In genomic region chr20:53750827-53751393, GRCh38 we compare ENCODE assay signal across 8 cellular contexts.
A peak's percentile ranks its signal among the peaks of the same experiment; 100 is the strongest.
DNase-seq lines count a peak whose midpoint lies in the region; ATAC-seq and TF ChIP-seq lines count a peak whose summit lies in the region.

No MANE protein-coding gene starts in this region.

- in situ Hi-C loops in IMR-90 (cut with MboI; ENCODE audit: low sequenced_read_pairs), result loop anchor here (10.0 kb wide), 1 partner anchor 166 kb away; no protein-coding TSS in a partner anchor

- H4K91ac ChIP-seq in IMR-90 (ENCODE audit: insufficient read depth, low read depth, low read length), result peak overlapping the region; percentile 86

- no peaks in the 10 kb centered on the region for H3K36me3 ChIP-seq in IMR-90 (ENCODE audit: control insufficient read depth, insufficient read depth, low read length)

- ATAC-seq in GM21390 (IDR thresholded peaks at IDR 0.05; ENCODE audit: unreplicated experiment), result peak; percentile 33
- peak; percentile 71 for ATAC-seq in IMR-90 (ENCODE audit: low read depth)
- ATAC-seq in right cardiac atrium, result peak; percentile 29 to 50

- H4K5ac ChIP-seq in IMR-90 (ENCODE audit: low read depth, low read length), result peak overlapping the region; percentile 6

- H3K9me1 ChIP-seq in IMR-90 (ENCODE audit: insufficient read depth, low read length), result peaks cover 10% of the 10 kb centered on the region; the same call in 1 of the 2 replicates

- peak overlapping the region; percentile 85 for H2BK15ac ChIP-seq in IMR-90 (ENCODE audit: low read depth, low read length)

- H3K4ac ChIP-seq in IMR-90 (ENCODE audit: low read depth, low read length), result peak overlapping the region; percentile 95

- H3K9me3 ChIP-seq in IMR-90 (ENCODE audit: control insufficient read depth, insufficient read depth, low read length), result no peaks in the 10 kb centered on the region
- no peaks in the 10 kb centered on the region for H3K9me3 ChIP-seq in right cardiac atrium (ENCODE audit: control insufficient read depth, low read length)

- peak overlapping the region; percentile 98 for H3K27ac Mint-ChIP-seq in activated T-cell treated with anti-CD3 and anti-CD28 coated beads, Interleukin-2, amount 50 U/mL, for 24 hours

- H3K36me3 Mint-ChIP-seq in activated T-cell treated with anti-CD3 and anti-CD28 coated beads, Interleukin-2, amount 50 U/mL, for 24 hours (ENCODE audit: low read depth), result no peaks in the 10 kb centered on the region

- TF ChIP-seq CTCF in IMR-90 (conservative IDR thresholded peaks at IDR 0.05; ENCODE audit: low read depth, low read length), result no peak
- TF ChIP-seq CTCF in coronary artery (IDR thresholded peaks at IDR 0.05), result no peak

- H3K4me2 ChIP-seq in IMR-90 (ENCODE audit: low read depth, low read length), result peak overlapping the region; percentile 18

- POLR2A ChIA-PET in IMR-90 (lab: Charles Lee; ENCODE audit: unreplicated experiment), result interaction anchor here (0.9 kb wide), 1 partner anchor 14 kb away, joined by 3 read pairs; no protein-coding TSS in a partner anchor

- peak overlapping the region; percentile 59 for H3K4me3 Mint-ChIP-seq in activated T-cell treated with anti-CD3 and anti-CD28 coated beads, Interleukin-2, amount 50 U/mL, for 24 hours

- no peaks in the 10 kb centered on the region for H3K79me1 ChIP-seq in IMR-90 (ENCODE audit: low read depth in 1 of 2, low read length in 2 of 2)

- peak overlapping the region; percentile 67 for H2BK5ac ChIP-seq in IMR-90 (ENCODE audit: low read depth, low read length, poor library complexity, severe bottlenecking)

- no peak overlapping the region for H3K4me3 ChIP-seq in IMR-90 (ENCODE audit: insufficient read depth, low read depth, low read length)
- H3K4me3 ChIP-seq in right cardiac atrium (ENCODE audit: low read length), result no peak overlapping the region
- H3K4me3 ChIP-seq in coronary artery, result no peak overlapping the region

- H3K27me3 Mint-ChIP-seq in activated T-cell treated with anti-CD3 and anti-CD28 coated beads, Interleukin-2, amount 50 U/mL, for 24 hours, result no peaks in the 10 kb centered on the region

- H3K27ac ChIP-seq in IMR-90 (ENCODE audit: insufficient read depth, low read length) (peak overlapping the region; percentile 69), right cardiac atrium (ENCODE audit: low read length) (peak overlapping the region; percentile 2), coronary artery (no peak overlapping the region)

- intact Hi-C loops in IMR-90 (cut with micrococcal nuclease), result loop anchor here (5.0 kb wide), 1 partner anchor 166 kb away; no protein-coding TSS in a partner anchor
- intact Hi-C loops in right cardiac atrium (cut with DNase I), result no loop called here

- H4K20me1 ChIP-seq in IMR-90 (ENCODE audit: insufficient read depth, low read length), result no peaks in the 10 kb centered on the region

- H2AK9ac ChIP-seq in IMR-90 (replicated peaks; ENCODE audit: low read depth, low read length, poor library complexity), result peak overlapping the region; percentile 47

- TF ChIP-seq RAD21 in IMR-90 (IDR thresholded peaks at IDR 0.05; ENCODE audit: low read length), result no peak; the same call in 1 of the 2 replicates

- peak overlapping the region; percentile 51 to 92 for H4K8ac ChIP-seq in IMR-90 (ENCODE audit: low read depth in 2 of 2, low read length in 2 of 2)

- peak overlapping the region; percentile 54 for H2AK5ac ChIP-seq in IMR-90 (ENCODE audit: low read depth, low read length)

- peak overlapping the region; percentile 95 for H2BK120ac ChIP-seq in IMR-90 (ENCODE audit: low read depth, low read length)

- CTCF ChIA-PET in IMR-90 (lab: Yijun Ruan, JAX), result interaction anchor here (0.6 kb wide), 1 partner anchor 77 kb away, joined by 6 read pairs; no protein-coding TSS in a partner anchor

- H3K23ac ChIP-seq in IMR-90 (ENCODE audit: low read depth, low read length), result peak overlapping the region; percentile 86

- H3K4me1 Mint-ChIP-seq in activated T-cell treated with anti-CD3 and anti-CD28 coated beads, Interleukin-2, amount 50 U/mL, for 24 hours (ENCODE audit: low read depth), result peaks cover 74% of the 10 kb centered on the region

- peak; percentile 44 for DNase-seq in DMS153 treated with DMSO at 0.1 percent for 48 hours (lab: John Stamatoyannopoulos, UW; ENCODE audit: unreplicated experiment)
- peak; percentile 91 for DNase-seq in IMR-90
- peak; percentile 64 for DNase-seq in activated T-cell treated with anti-CD3 and anti-CD28 coated beads, Interleukin-2, amount 50 U/mL, for 24 hours
- no peak for DNase-seq in right cardiac atrium
- peak; percentile 14 for DNase-seq in stimulated activated CD8-positive, alpha-beta memory T cell treated with anti-CD3 and anti-CD28 coated beads, Interleukin-4, amount 100 ng/mL, for 24 hours (ENCODE audit: low read depth)
- no peak for DNase-seq in coronary artery (ENCODE audit: low spot score)
- no peak for DNase-seq in NCI-H1930 (lab: John Stamatoyannopoulos, UW)

- 47% methylated on average over 5 of the region's 12 CpGs; no CpG with 5 or more reads in 1 of the 2 experiments for WGBS in IMR-90 (ENCODE audit: extremely low coverage in 2 of 2, insufficient read length in 1 of 2), 2 experiments
- WGBS in right cardiac atrium, result 38% methylated on average over 12 of the region's 12 CpGs

- H2BK20ac ChIP-seq in IMR-90 (ENCODE audit: low read depth, low read length), result peak overlapping the region; percentile 97

- peak overlapping the region; percentile 87 for H3K14ac ChIP-seq in IMR-90 (replicated peaks; ENCODE audit: low read depth, low read length)

- H3K27me3 ChIP-seq in IMR-90 (ENCODE audit: control insufficient read depth, insufficient read depth, low read length), result no peaks in the 10 kb centered on the region
- no peaks in the 10 kb centered on the region for H3K27me3 ChIP-seq in right cardiac atrium (ENCODE audit: control insufficient read depth, insufficient read depth)

- no peaks in the 10 kb centered on the region for H3K9me3 Mint-ChIP-seq in activated T-cell treated with anti-CD3 and anti-CD28 coated beads, Interleukin-2, amount 50 U/mL, for 24 hours

- peak; percentile 49 for TF ChIP-seq POLR2A in IMR-90 (IDR thresholded peaks at IDR 0.05; ENCODE audit: low read depth, low read length)

- H3K18ac ChIP-seq in IMR-90 (ENCODE audit: low read depth, low read length), result peak overlapping the region; percentile 69; the same call in 1 of the 2 replicates

- no TSS peak for BruUV-seq in IMR-90 (replicated peaks; lab: Mats Ljungman, UMichigan)

- dilution Hi-C loops in IMR-90 (cut with HindIII; ENCODE audit: low sequenced_read_pairs, unreplicated experiment), result no loop called here

- peak overlapping the region; percentile 75 for H2AFZ ChIP-seq in IMR-90 (replicated peaks; ENCODE audit: low read length, poor library complexity)

- peak overlapping the region; percentile 47; the same call in 1 of the 2 replicates for H3K56ac ChIP-seq in IMR-90 (ENCODE audit: extremely low read depth, insufficient read depth, low read length)

- H3K4me1 ChIP-seq in IMR-90 (ENCODE audit: control insufficient read depth, insufficient read depth, low read length) (peaks cover 22% of the 10 kb centered on the region), right cardiac atrium (ENCODE audit: control insufficient read depth, insufficient read depth, low read length) (no peaks in the 10 kb centered on the region)

- peak overlapping the region; percentile 34 for H3K9ac ChIP-seq in IMR-90 (ENCODE audit: low read depth, low read length)

TF ChIP-seq in IMR-90, 13 proteins besides CTCF, POLR2A, EP300 and RAD21:
- peak; percentile 88 for TF ChIP-seq BHLHE40 (IDR thresholded peaks at IDR 0.05; ENCODE audit: low read depth, low read length)
- no peak for TF ChIP-seq NFE2L2 (IDR thresholded peaks at IDR 0.05; ENCODE audit: low read depth, low read length)

Comparison
In these comparisons a context has a peak if more than half of its experiments do, and no peak if none do; other contexts are left out.
1. DNase-seq: peak in DMS153 treated with DMSO at 0.1 percent for 48 hours (single experiment), IMR-90 (single experiment), activated T-cell treated with anti-CD3 and anti-CD28 coated beads, Interleukin-2, amount 50 U/mL, for 24 hours (single experiment) and stimulated activated CD8-positive, alpha-beta memory T cell treated with anti-CD3 and anti-CD28 coated beads, Interleukin-4, amount 100 ng/mL, for 24 hours (single experiment); none in right cardiac atrium (0 of 3), coronary artery (single experiment) and NCI-H1930 (0 of 2).
2. H3K27ac ChIP-seq: peak in IMR-90 (single experiment) and right cardiac atrium (single experiment); none in coronary artery (0 of 2).
3. Peak in every context shown above with its lines, with median percentiles within 50 percentile points of each other: ATAC-seq.